Comparison of ENCODE assay signal across 8 cellular contexts in genomic region chrX:53317365-53318069, GRCh38. TPM values are rescaled to one million over a fixed set of nuclear protein-coding genes. Genes with fewer than 3 reads are reported as not detected.
DNase-seq lines count a peak whose midpoint lies in the region; ATAC-seq and TF ChIP-seq lines count a peak whose summit lies in the region.

No MANE protein-coding gene starts in this region.

- no peaks in the 10 kb centered on the region for H3K27me3 ChIP-seq in lung (ENCODE audit: control insufficient read depth, insufficient read depth)

- H3K27ac Mint-ChIP-seq in activated CD4-positive, alpha-beta memory T cell treated with anti-CD3 and anti-CD28 coated beads, Interleukin-2, amount 10 ng/mL, durations not matched to agents 7 days and 5 days = no peak overlapping the region

- no peaks in the 10 kb centered on the region for H3K36me3 ChIP-seq in lung (ENCODE audit: control insufficient read depth in 2 of 2, insufficient read depth in 2 of 2, low read length in 2 of 2)

- peaks cover 7% of the 10 kb centered on the region for H3K36me3 Mint-ChIP-seq in activated CD4-positive, alpha-beta memory T cell treated with anti-CD3 and anti-CD28 coated beads, Interleukin-2, amount 10 ng/mL, durations not matched to agents 7 days and 5 days (ENCODE audit: low read depth)

- ATAC-seq in lung (ENCODE audit: insufficient read depth, low FRiP score) = no peak
- ATAC-seq in GM18873 (IDR thresholded peaks at IDR 0.05; ENCODE audit: low FRiP score, unreplicated experiment) = no peak

- H3K4me3 Mint-ChIP-seq in activated CD4-positive, alpha-beta memory T cell treated with anti-CD3 and anti-CD28 coated beads, Interleukin-2, amount 10 ng/mL, durations not matched to agents 7 days and 5 days = no peak overlapping the region

- TF ChIP-seq CTCF in lung (IDR thresholded peaks at IDR 0.05; ENCODE audit: control extremely low read depth, extremely low read depth) = peak; percentile 72

- H3K4me1 Mint-ChIP-seq in activated CD4-positive, alpha-beta memory T cell treated with anti-CD3 and anti-CD28 coated beads, Interleukin-2, amount 10 ng/mL, durations not matched to agents 7 days and 5 days = peaks cover 18% of the 10 kb centered on the region

- peaks cover 0 to 2% of the 10 kb centered on the region in 2 donors for H3K4me1 ChIP-seq in lung (ENCODE audit: control insufficient read depth in 2 of 2, insufficient read depth in 2 of 2, low read length in 2 of 2)

- POLR2A ChIA-PET in activated CD4-positive, alpha-beta memory T cell treated with anti-CD3 and anti-CD28 coated beads, Interleukin-2, amount 10 ng/mL, durations not matched to agents 7 days and 5 days (lab: Charles Lee) = no interaction called here

- peak; percentile 58 for DNase-seq in ELR (ENCODE audit: low read depth)
- DNase-seq in HCEC 1CT = peak; percentile 15
- DNase-seq in NCI-H2107 treated with DMSO at 0.1 percent for 48 hours (lab: John Stamatoyannopoulos, UW; ENCODE audit: unreplicated experiment) = peak; percentile 27
- peak; percentile 61 for DNase-seq in activated CD4-positive, alpha-beta memory T cell treated with anti-CD3 and anti-CD28 coated beads, Interleukin-2, amount 10 ng/mL, durations not matched to agents 7 days and 5 days
- peak; percentile 69 for DNase-seq in dermis blood vessel endothelial cell
- peak; percentile 59 for DNase-seq in lung (ENCODE audit: low spot score)
- DNase-seq in stimulated activated CD8-positive, alpha-beta memory T cell treated with anti-CD3 and anti-CD28 coated beads, Interleukin-15, amount 100 ng/mL, for 4 hours (ENCODE audit: low read depth in 2 of 2) = peak; percentile 22 to 41

- WGBS in lung, 2 donors = 8% methylated on average over 9 to 10 of the region's 10 CpGs

- CTCF ChIA-PET in activated CD4-positive, alpha-beta memory T cell treated with anti-CD3 and anti-CD28 coated beads, Interleukin-2, amount 10 ng/mL, durations not matched to agents 7 days and 5 days (lab: Charles Lee) = interaction anchor here (0.6 to 5.5 kb wide), 14 partner anchors 9 to 360 kb away, joined by 3 to 54 read pairs (median 4); no protein-coding TSS in a partner anchor

- no peaks in the 10 kb centered on the region for H3K9me3 Mint-ChIP-seq in activated CD4-positive, alpha-beta memory T cell treated with anti-CD3 and anti-CD28 coated beads, Interleukin-2, amount 10 ng/mL, durations not matched to agents 7 days and 5 days

- H3K4me3 ChIP-seq in lung = no peak overlapping the region

- no peak overlapping the region for H3K27ac ChIP-seq in lung (ENCODE audit: low read depth in 1 of 2, low read length in 1 of 2)

- peaks cover 0 to 3% of the 10 kb centered on the region in 2 donors for H3K9me3 ChIP-seq in lung (ENCODE audit: control insufficient read depth in 2 of 2, insufficient read depth in 1 of 2, low read length in 1 of 2)

- H3K27me3 Mint-ChIP-seq in activated CD4-positive, alpha-beta memory T cell treated with anti-CD3 and anti-CD28 coated beads, Interleukin-2, amount 10 ng/mL, durations not matched to agents 7 days and 5 days = peaks cover 34% of the 10 kb centered on the region

RNA-seq across cellular contexts. Expression of gene IQSEC2, which starts 36.1 kb away (rescaled TPM):
- under 1 TPM; 0.20 to 0.48 TPM for total RNA-seq in activated CD4-positive, alpha-beta memory T cell treated with anti-CD3 and anti-CD28 coated beads, Interleukin-2, amount 10 ng/mL, durations not matched to agents 7 days and 5 days
- total RNA-seq in dermis blood vessel endothelial cell = 1.8 and 3.9 TPM in 2 replicates
- total RNA-seq in lung = 10 to 100 TPM; 10.3 to 24.5 TPM
- polyA plus RNA-seq in lung = 10 to 100 TPM in 1 of 2 donors, 1 to 10 TPM in 1; 9.0 to 24.6 TPM

Comparison
In these comparisons a context has a peak if more than half of its experiments do, and no peak if none do; other contexts are left out.
1. DNase-seq: peak in every context shown above with its lines; median percentile 69 in dermis blood vessel endothelial cell; 61 in activated CD4-positive, alpha-beta memory T cell treated with anti-CD3 and anti-CD28 coated beads, Interleukin-2, amount 10 ng/mL, durations not matched to agents 7 days and 5 days; 59 in lung; 58 in ELR; 32 in stimulated activated CD8-positive, alpha-beta memory T cell treated with anti-CD3 and anti-CD28 coated beads, Interleukin-15, amount 100 ng/mL, for 4 hours; 27 in NCI-H2107 treated with DMSO at 0.1 percent for 48 hours; 15 in HCEC 1CT.